Comparison of ENCODE assay signal across 23 cellular contexts in the genomic region with DNA sequence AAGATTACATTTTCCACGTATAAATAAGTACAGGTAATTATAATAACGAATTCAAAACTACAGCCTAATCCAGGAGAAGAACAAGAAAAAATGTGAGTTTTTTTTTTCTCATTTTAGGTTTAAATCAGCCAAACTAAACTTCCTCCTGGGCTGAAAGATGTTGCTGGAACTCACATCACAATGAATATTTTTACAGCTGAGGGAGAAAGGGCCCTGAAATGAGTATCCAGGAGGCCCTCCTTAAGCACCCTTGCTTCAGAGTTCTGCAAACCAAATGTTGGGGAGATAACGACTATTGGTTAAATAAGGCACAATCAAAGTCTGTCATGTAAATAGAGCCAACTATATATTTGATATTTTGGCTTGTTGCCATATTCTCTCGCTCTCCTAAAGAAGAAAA.
"Had no signal": no experiment of that assay in that cellular context is flagged by ENCODE, and none has a peak within 500 bp of the region (broad histone marks: within the 10 kb centered on the region; RNA-seq: fewer than 3 reads in every experiment).

No MANE protein-coding gene starts in this region.

- H3K9me3 ChIP-seq: esophagus squamous epithelium, gastroesophageal sphincter, pancreas, tibial nerve, upper lobe of right lung, vagina had no signal

- H3K27me3 ChIP-seq: esophagus squamous epithelium, gastroesophageal sphincter, pancreas, tibial nerve, upper lobe of right lung, vagina had no signal

- H3K36me3 Mint-ChIP-seq: immature natural killer cell; stimulated activated effector memory CD8-positive, alpha-beta T cell treated with anti-CD3 and anti-CD28 coated beads, Interleukin-12 subunit alpha, Interleukin-12 subunit beta, amount 100 ng/mL, for 72 hours had no signal

- DNase-seq: effector memory CD8-positive, alpha-beta T cell; esophagus squamous epithelium; foreskin fibroblast; glutamatergic neuron; immature natural killer cell; kidney; left cardiac atrium; left ventricle myocardium superior; mesenchymal stem cell; naive thymus-derived CD4-positive, alpha-beta T cell; pancreas; right cardiac atrium; stimulated activated CD4-positive, alpha-beta T cell treated with anti-CD3 and anti-CD28 coated beads, Interleukin-4, amount 100 ng/mL, for 1 hour; stimulated activated CD8-positive, alpha-beta memory T cell treated with anti-CD3 and anti-CD28 coated beads, Interleukin-4, amount 100 ng/mL, for 48 hours; stimulated activated naive CD8-positive, alpha-beta T cell treated with anti-CD3 and anti-CD28 coated beads, Interleukin-15, Interleukin-2, amounts not matched to agents 100 U/mL and 50 U/mL, for 24 hours; upper lobe of right lung had no signal

- H3K9me3 Mint-ChIP-seq: dendritic cell treated with granulocyte-macrophage colony-stimulating factor and Interleukin-4, amounts not matched to agents 40 ng/mL and 50 ng/mL, for 4 days; effector memory CD8-positive, alpha-beta T cell; immature natural killer cell; naive thymus-derived CD4-positive, alpha-beta T cell; neural crest cell; stimulated activated effector memory CD8-positive, alpha-beta T cell treated with anti-CD3 and anti-CD28 coated beads, Interleukin-12 subunit alpha, Interleukin-12 subunit beta, amount 100 ng/mL, for 72 hours had no signal

- H3K27ac Mint-ChIP-seq: dendritic cell treated with granulocyte-macrophage colony-stimulating factor and Interleukin-4, amounts not matched to agents 40 ng/mL and 50 ng/mL, for 4 days; effector memory CD8-positive, alpha-beta T cell; immature natural killer cell; naive thymus-derived CD4-positive, alpha-beta T cell; stimulated activated effector memory CD8-positive, alpha-beta T cell treated with anti-CD3 and anti-CD28 coated beads, Interleukin-12 subunit alpha, Interleukin-12 subunit beta, amount 100 ng/mL, for 72 hours had no signal

- ATAC-seq: effector memory CD8-positive, alpha-beta T cell; gastroesophageal sphincter; left ventricle myocardium superior; naive thymus-derived CD4-positive, alpha-beta T cell; stimulated activated effector memory CD8-positive, alpha-beta T cell treated with anti-CD3 and anti-CD28 coated beads, Interleukin-12 subunit alpha, Interleukin-12 subunit beta, amount 100 ng/mL, for 72 hours; stimulated activated naive CD8-positive, alpha-beta T cell treated with anti-CD3 and anti-CD28 coated beads, Interleukin-15, Interleukin-2, amounts not matched to agents 100 U/mL and 50 U/mL, for 24 hours; upper lobe of right lung had no signal

- H3K27me3 Mint-ChIP-seq: dendritic cell treated with granulocyte-macrophage colony-stimulating factor and Interleukin-4, amounts not matched to agents 40 ng/mL and 50 ng/mL, for 4 days had no signal

- H3K4me3 Mint-ChIP-seq: dendritic cell treated with granulocyte-macrophage colony-stimulating factor and Interleukin-4, amounts not matched to agents 40 ng/mL and 50 ng/mL, for 4 days; effector memory CD8-positive, alpha-beta T cell; immature natural killer cell; naive thymus-derived CD4-positive, alpha-beta T cell; neural crest cell; stimulated activated effector memory CD8-positive, alpha-beta T cell treated with anti-CD3 and anti-CD28 coated beads, Interleukin-12 subunit alpha, Interleukin-12 subunit beta, amount 100 ng/mL, for 72 hours had no signal

- H3K27ac ChIP-seq: gastroesophageal sphincter, tibial nerve, upper lobe of right lung, vagina had no signal

- H3K4me3 ChIP-seq: esophagus squamous epithelium, gastroesophageal sphincter, lung, pancreas, tibial nerve, upper lobe of right lung, vagina had no signal

- H3K36me3 ChIP-seq: esophagus squamous epithelium, gastroesophageal sphincter, pancreas, tibial nerve, upper lobe of right lung, vagina had no signal
